In the genomic region with DNA sequence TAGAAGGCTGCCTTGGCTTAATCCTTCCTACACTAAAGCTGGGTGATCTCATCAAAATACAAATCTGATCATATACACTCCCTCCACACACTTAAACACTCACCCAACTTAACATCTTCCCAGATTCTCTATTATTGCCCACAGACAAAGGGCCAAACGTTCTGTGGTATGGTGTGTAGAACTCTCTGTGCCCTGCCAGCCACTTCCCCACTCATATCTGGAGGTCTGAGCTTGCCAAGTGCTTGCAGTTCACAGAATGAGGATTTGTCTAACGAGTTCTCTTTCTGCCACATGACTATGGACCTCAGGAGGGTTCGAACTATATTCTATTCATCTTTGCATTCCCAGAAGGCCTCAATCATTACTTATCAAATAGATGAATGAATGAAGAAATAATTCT, we compare ENCODE assay signal across 1 cellular context.
TF ChIP-seq lines count a peak whose summit lies in the region.

No MANE protein-coding gene starts in this region.

TF ChIP-seq in H1, 55 proteins besides CTCF, POLR2A, EP300 and RAD21 (continued from another document):
- TF ChIP-seq, protein P1, sequence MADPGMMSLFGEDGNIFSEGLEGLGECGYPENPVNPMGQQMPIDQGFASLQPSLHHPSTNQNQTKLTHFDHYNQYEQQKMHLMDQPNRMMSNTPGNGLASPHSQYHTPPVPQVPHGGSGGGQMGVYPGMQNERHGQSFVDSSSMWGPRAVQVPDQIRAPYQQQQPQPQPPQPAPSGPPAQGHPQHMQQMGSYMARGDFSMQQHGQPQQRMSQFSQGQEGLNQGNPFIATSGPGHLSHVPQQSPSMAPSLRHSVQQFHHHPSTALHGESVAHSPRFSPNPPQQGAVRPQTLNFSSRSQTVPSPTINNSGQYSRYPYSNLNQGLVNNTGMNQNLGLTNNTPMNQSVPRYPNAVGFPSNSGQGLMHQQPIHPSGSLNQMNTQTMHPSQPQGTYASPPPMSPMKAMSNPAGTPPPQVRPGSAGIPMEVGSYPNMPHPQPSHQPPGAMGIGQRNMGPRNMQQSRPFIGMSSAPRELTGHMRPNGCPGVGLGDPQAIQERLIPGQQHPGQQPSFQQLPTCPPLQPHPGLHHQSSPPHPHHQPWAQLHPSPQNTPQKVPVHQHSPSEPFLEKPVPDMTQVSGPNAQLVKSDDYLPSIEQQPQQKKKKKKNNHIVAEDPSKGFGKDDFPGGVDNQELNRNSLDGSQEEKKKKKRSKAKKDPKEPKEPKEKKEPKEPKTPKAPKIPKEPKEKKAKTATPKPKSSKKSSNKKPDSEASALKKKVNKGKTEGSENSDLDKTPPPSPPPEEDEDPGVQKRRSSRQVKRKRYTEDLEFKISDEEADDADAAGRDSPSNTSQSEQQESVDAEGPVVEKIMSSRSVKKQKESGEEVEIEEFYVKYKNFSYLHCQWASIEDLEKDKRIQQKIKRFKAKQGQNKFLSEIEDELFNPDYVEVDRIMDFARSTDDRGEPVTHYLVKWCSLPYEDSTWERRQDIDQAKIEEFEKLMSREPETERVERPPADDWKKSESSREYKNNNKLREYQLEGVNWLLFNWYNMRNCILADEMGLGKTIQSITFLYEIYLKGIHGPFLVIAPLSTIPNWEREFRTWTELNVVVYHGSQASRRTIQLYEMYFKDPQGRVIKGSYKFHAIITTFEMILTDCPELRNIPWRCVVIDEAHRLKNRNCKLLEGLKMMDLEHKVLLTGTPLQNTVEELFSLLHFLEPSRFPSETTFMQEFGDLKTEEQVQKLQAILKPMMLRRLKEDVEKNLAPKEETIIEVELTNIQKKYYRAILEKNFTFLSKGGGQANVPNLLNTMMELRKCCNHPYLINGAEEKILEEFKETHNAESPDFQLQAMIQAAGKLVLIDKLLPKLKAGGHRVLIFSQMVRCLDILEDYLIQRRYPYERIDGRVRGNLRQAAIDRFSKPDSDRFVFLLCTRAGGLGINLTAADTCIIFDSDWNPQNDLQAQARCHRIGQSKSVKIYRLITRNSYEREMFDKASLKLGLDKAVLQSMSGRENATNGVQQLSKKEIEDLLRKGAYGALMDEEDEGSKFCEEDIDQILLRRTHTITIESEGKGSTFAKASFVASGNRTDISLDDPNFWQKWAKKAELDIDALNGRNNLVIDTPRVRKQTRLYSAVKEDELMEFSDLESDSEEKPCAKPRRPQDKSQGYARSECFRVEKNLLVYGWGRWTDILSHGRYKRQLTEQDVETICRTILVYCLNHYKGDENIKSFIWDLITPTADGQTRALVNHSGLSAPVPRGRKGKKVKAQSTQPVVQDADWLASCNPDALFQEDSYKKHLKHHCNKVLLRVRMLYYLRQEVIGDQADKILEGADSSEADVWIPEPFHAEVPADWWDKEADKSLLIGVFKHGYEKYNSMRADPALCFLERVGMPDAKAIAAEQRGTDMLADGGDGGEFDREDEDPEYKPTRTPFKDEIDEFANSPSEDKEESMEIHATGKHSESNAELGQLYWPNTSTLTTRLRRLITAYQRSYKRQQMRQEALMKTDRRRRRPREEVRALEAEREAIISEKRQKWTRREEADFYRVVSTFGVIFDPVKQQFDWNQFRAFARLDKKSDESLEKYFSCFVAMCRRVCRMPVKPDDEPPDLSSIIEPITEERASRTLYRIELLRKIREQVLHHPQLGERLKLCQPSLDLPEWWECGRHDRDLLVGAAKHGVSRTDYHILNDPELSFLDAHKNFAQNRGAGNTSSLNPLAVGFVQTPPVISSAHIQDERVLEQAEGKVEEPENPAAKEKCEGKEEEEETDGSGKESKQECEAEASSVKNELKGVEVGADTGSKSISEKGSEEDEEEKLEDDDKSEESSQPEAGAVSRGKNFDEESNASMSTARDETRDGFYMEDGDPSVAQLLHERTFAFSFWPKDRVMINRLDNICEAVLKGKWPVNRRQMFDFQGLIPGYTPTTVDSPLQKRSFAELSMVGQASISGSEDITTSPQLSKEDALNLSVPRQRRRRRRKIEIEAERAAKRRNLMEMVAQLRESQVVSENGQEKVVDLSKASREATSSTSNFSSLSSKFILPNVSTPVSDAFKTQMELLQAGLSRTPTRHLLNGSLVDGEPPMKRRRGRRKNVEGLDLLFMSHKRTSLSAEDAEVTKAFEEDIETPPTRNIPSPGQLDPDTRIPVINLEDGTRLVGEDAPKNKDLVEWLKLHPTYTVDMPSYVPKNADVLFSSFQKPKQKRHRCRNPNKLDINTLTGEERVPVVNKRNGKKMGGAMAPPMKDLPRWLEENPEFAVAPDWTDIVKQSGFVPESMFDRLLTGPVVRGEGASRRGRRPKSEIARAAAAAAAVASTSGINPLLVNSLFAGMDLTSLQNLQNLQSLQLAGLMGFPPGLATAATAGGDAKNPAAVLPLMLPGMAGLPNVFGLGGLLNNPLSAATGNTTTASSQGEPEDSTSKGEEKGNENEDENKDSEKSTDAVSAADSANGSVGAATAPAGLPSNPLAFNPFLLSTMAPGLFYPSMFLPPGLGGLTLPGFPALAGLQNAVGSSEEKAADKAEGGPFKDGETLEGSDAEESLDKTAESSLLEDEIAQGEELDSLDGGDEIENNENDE (IDR thresholded peaks at IDR 0.05; ENCODE audit: insufficient replicate concordance, low read length) = no peak
